ENCODE assay signal across 8 cellular contexts in the genomic region with DNA sequence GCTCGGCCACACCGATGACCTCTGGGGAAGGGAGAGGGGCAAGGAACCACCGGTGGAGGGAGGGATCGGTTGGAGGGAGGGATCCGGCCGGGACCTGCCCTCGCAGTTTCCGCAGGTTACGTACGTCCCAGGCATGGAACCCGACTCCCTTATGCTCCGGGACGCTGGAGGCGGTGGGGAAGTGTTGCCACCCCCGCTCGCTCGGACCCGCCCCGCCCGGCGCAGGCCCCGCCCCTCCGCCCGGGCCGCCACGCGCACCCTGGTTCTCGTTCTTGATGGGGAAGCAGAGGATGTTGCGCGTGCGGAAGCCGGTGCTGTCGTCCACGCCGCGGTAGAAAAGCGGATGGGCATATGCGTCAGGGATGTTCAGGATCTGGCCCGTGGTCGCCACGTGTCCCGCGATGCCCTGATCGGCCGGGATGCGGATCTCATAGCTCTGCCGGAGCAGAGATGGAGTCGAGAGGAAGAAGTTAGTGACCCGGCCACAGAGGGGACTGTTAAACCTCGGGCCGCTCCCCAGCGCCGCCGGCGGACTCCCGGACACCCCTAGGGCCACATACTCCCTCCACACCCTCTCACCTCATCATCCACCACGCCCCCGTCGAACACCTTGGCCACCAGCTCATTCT.
A peak's percentile ranks its signal among the peaks of the same experiment; 100 is the strongest.
DNase-seq lines count a peak whose midpoint lies in the region; ATAC-seq and TF ChIP-seq lines count a peak whose summit lies in the region.

No MANE protein-coding gene starts in this region.

- peak overlapping the region; percentile 17; the same call in 1 of the 2 replicates for H3K4me3 ChIP-seq in HFF-Myc (replicated peaks; ENCODE audit: low read depth, low read length)
- peak overlapping the region; percentile 33 for H3K4me3 ChIP-seq in iPS-11a (ENCODE audit: low read depth, low read length)

- ATAC-seq in GM18861 (IDR thresholded peaks at IDR 0.05; ENCODE audit: unreplicated experiment) = no peak
- ATAC-seq in GM19452 (IDR thresholded peaks at IDR 0.05; ENCODE audit: unreplicated experiment) = no peak
- ATAC-seq in HG03469 (IDR thresholded peaks at IDR 0.05; ENCODE audit: unreplicated experiment) = no peak

- DNase-seq in HFF-Myc (ENCODE audit: extremely low read depth, low read depth) = no peak
- DNase-seq in activated gamma-delta T cell treated with anti-CD3 and anti-CD28 coated beads, Interleukin-2, amount 50 U/mL, for 16 hours (ENCODE audit: low read depth) = peak; percentile 17
- DNase-seq in stimulated activated CD4-positive, alpha-beta T cell treated with anti-CD3 and anti-CD28 coated beads, Interleukin-2, amount 100 ng/mL, for 4 hours (ENCODE audit: low read depth) = peak; percentile 60
- DNase-seq in GDM1 (lab: John Stamatoyannopoulos, UW) = no peak

- no peak for TF ChIP-seq CTCF in HFF-Myc (IDR thresholded peaks at IDR 0.05; ENCODE audit: low read depth, low read length, missing control alignments)

Comparison
In these comparisons a context has a peak if more than half of its experiments do, and no peak if none do; other contexts are left out.
1. DNase-seq: peak in activated gamma-delta T cell treated with anti-CD3 and anti-CD28 coated beads, Interleukin-2, amount 50 U/mL, for 16 hours (single experiment) and stimulated activated CD4-positive, alpha-beta T cell treated with anti-CD3 and anti-CD28 coated beads, Interleukin-2, amount 100 ng/mL, for 4 hours (single experiment); none in HFF-Myc (single experiment) and GDM1 (single experiment).